In the genomic region with DNA sequence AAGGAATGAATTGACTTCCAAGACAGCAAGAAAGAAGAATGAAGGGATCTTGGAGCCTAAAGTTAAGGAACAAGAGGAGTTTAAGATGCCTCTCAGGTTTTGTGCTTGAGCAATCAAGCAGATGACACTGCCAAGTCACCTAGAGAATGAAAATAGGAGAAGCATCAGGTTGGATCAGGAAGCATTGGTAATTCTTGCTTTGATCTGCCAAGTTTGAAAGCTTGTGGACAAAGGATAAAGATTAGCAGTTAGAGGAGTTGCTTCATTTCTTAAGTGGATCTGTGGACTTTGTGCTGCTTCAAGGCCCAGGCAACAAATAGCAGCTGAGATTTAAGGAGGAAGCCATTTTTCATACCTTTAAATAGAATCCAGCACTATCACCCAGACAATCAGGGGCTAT, we compare ENCODE assay signal across 15 cellular contexts. TPM values are rescaled to one million over a fixed set of nuclear protein-coding genes. Genes with fewer than 3 reads are reported as not detected.
"Had no signal": no experiment of that assay in that cellular context is flagged by ENCODE, and none has a peak within 500 bp of the region (broad histone marks: within the 10 kb centered on the region; RNA-seq: fewer than 3 reads in every experiment).

No MANE protein-coding gene starts in this region.

- DNase-seq: activated CD4-positive, alpha-beta T cell treated with anti-CD3 and anti-CD28 coated beads, Interleukin-2, amount 10 ng/mL, durations not matched to agents 24 days and 14 days; activated CD8-positive, alpha-beta memory T cell treated with anti-CD3 and anti-CD28 coated beads for 24 hours; activated naive CD4-positive, alpha-beta T cell treated with anti-CD3 and anti-CD28 coated beads, Interleukin-2, amount 10 ng/mL, durations not matched to agents 7 days and 5 days; adrenal gland; central memory CD4-positive, alpha-beta T cell; effector CD4-positive, alpha-beta T cell; immature natural killer cell; stimulated activated CD4-positive, alpha-beta T cell treated with anti-CD3 and anti-CD28 coated beads, Interleukin-2, amount 100 ng/mL, for 48 hours; stimulated activated naive CD8-positive, alpha-beta T cell treated with anti-CD3 and anti-CD28 coated beads, Interleukin-15, amount 100 ng/mL, for 72 hours had no signal

- H3K36me3 ChIP-seq: adrenal gland, thoracic aorta had no signal

- H3K27ac ChIP-seq: coronary artery, thoracic aorta had no signal

- ATAC-seq: left lobe of liver; natural killer cell treated with Interleukin-12 subunit alpha and Interleukin-12 subunit beta and Interleukin-15 and Interleukin-18, amount 100 ng/mL, for 72 hours; stimulated activated naive CD8-positive, alpha-beta T cell treated with anti-CD3 and anti-CD28 coated beads, Interleukin-15, amount 100 ng/mL, for 72 hours; WTC11 had no signal

- H3K4me3 ChIP-seq: adrenal gland, coronary artery, thoracic aorta had no signal

- H3K27me3 ChIP-seq: adrenal gland had no signal

RNA-seq across cellular contexts. Expression of a gene that starts 35.6 kb away (rescaled TPM):
- total RNA-seq: activated CD4-positive, alpha-beta T cell treated with anti-CD3 and anti-CD28 coated beads, Interleukin-2, amount 10 ng/mL, durations not matched to agents 24 days and 14 days; left lobe of liver; natural killer cell treated with Interleukin-12 subunit alpha and Interleukin-12 subunit beta and Interleukin-15 and Interleukin-18, amount 100 ng/mL, for 72 hours; T-helper 1 cell treated with Interleukin-12 subunit alpha and Interleukin-12 subunit beta and Interleukin-4 antibody, amounts not matched to agents 30 ng/mL and 1 ng/mL, for 36 hours had no signal
